Comparison of ENCODE assay signal across 8 cellular contexts in genomic region chr12:49827351-49828099, GRCh38. TPM values are rescaled to one million over a fixed set of nuclear protein-coding genes. Genes with fewer than 3 reads are reported as not detected.
DNase-seq lines count a peak whose midpoint lies in the region; ATAC-seq and TF ChIP-seq lines count a peak whose summit lies in the region.

No MANE protein-coding gene starts in this region.

- peaks cover 27% of the 10 kb centered on the region for H3K4me1 ChIP-seq in IMR-90 (ENCODE audit: control insufficient read depth, insufficient read depth, low read length)

- peaks cover 26% of the 10 kb centered on the region for H3K9me1 ChIP-seq in IMR-90 (ENCODE audit: insufficient read depth, low read length)

- DNase-seq in SIG-M5 treated with dmso at 0.1 percent for 504 hours (lab: John Stamatoyannopoulos, UW; ENCODE audit: unreplicated experiment): peak; percentile 39
- no peak for DNase-seq in SIG-M5 (lab: John Stamatoyannopoulos, UW)
- peak; percentile 46 for DNase-seq in IMR-90
- DNase-seq in T-helper 1 cell: peak in 3 of 5 donors; percentile 15 to 42 (median 30)
- peak; percentile 21 for DNase-seq in brain microvascular endothelial cell
- peak; percentile 46 for DNase-seq in retinal pigment epithelial cell (ENCODE audit: low read depth)

- peak overlapping the region; percentile 91 for H3K9ac ChIP-seq in IMR-90 (ENCODE audit: low read depth, low read length)

- H3K4me3 ChIP-seq in IMR-90 (ENCODE audit: insufficient read depth, low read depth, low read length) (peak overlapping the region; percentile 72), brain microvascular endothelial cell (ENCODE audit: low read depth, low read length) (peak overlapping the region; percentile 80), iPS-11a (ENCODE audit: low read depth, low read length) (peak overlapping the region; percentile 84), retinal pigment epithelial cell (ENCODE audit: low read length) (peak overlapping the region; percentile 77)

- peak overlapping the region; percentile 92 for H3K14ac ChIP-seq in IMR-90 (replicated peaks; ENCODE audit: low read depth, low read length)

- 0% methylated on average over 5 of the region's 38 CpGs; no CpG with 5 or more reads in 1 of the 2 experiments for WGBS in IMR-90 (ENCODE audit: extremely low coverage in 2 of 2, insufficient read length in 1 of 2), 2 experiments

- CTCF ChIA-PET in IMR-90 (lab: Yijun Ruan, JAX): no interaction called here

- H3K27ac ChIP-seq in IMR-90 (ENCODE audit: insufficient read depth, low read length): peak overlapping the region; percentile 92
- H3K27ac ChIP-seq in brain microvascular endothelial cell: peak overlapping the region; percentile 64

- H3K23ac ChIP-seq in IMR-90 (ENCODE audit: low read depth, low read length): peak overlapping the region; percentile 97

- H3K18ac ChIP-seq in IMR-90 (ENCODE audit: low read depth, low read length): peak overlapping the region; percentile 40; the same call in 1 of the 2 replicates

- no TSS peak for BruUV-seq in IMR-90 (replicated peaks; lab: Mats Ljungman, UMichigan)

- TF ChIP-seq RAD21 in IMR-90 (IDR thresholded peaks at IDR 0.05; ENCODE audit: low read length): no peak

- H3K56ac ChIP-seq in IMR-90 (ENCODE audit: extremely low read depth, insufficient read depth, low read length): peak overlapping the region; percentile 86

- H3K9me3 ChIP-seq in IMR-90 (ENCODE audit: control insufficient read depth, insufficient read depth, low read length): no peaks in the 10 kb centered on the region

- peak overlapping the region; percentile 90 for H4K91ac ChIP-seq in IMR-90 (ENCODE audit: insufficient read depth, low read depth, low read length)

- intact Hi-C loops in IMR-90 (cut with micrococcal nuclease): no loop called here

- peak overlapping the region; percentile 79; the same call in 1 of the 3 replicates for H2BK15ac ChIP-seq in IMR-90 (ENCODE audit: low read depth, low read length)

- ATAC-seq in IMR-90 (ENCODE audit: low read depth) (peak; percentile 44), HG02763 (IDR thresholded peaks at IDR 0.05; ENCODE audit: unreplicated experiment) (no peak)

- H3K79me1 ChIP-seq in IMR-90 (ENCODE audit: low read depth in 1 of 2, low read length in 2 of 2): peaks cover 8 to 66% of the 10 kb centered on the region in 2 experiments; a peak in 3 of 4 replicates

- dilution Hi-C loops in IMR-90 (cut with HindIII; ENCODE audit: low sequenced_read_pairs, unreplicated experiment): no loop called here

- in situ Hi-C loops in IMR-90 (cut with MboI; ENCODE audit: low sequenced_read_pairs) (no loop called here), brain microvascular endothelial cell (cut with HindIII; ENCODE audit: low pct_ligation_motif_present, low sequenced_read_pairs) (no loop called here)

- no peak overlapping the region for H2BK20ac ChIP-seq in IMR-90 (ENCODE audit: low read depth, low read length)

- H2AFZ ChIP-seq in IMR-90 (replicated peaks; ENCODE audit: low read length, poor library complexity): peak overlapping the region; percentile 91

- POLR2A ChIA-PET in IMR-90 (lab: Charles Lee; ENCODE audit: unreplicated experiment): interaction anchor here (1.0 kb wide), 1 partner anchor 43 kb away, joined by 3 read pairs; no protein-coding TSS in a partner anchor

- peak overlapping the region; percentile 62 to 86 for H4K8ac ChIP-seq in IMR-90 (ENCODE audit: low read depth in 2 of 2, low read length in 2 of 2)

- H3K27me3 ChIP-seq in IMR-90 (ENCODE audit: control insufficient read depth, insufficient read depth, low read length): no peaks in the 10 kb centered on the region
- no peaks in the 10 kb centered on the region for H3K27me3 ChIP-seq in brain microvascular endothelial cell (replicated peaks)

- TF ChIP-seq POLR2A in IMR-90 (IDR thresholded peaks at IDR 0.05; ENCODE audit: low read depth, low read length): no peak

- H3K4ac ChIP-seq in IMR-90 (ENCODE audit: low read depth, low read length): peak overlapping the region; percentile 90

- TF ChIP-seq CTCF in IMR-90 (conservative IDR thresholded peaks at IDR 0.05; ENCODE audit: low read depth, low read length): no peak
- no peak for TF ChIP-seq CTCF in brain microvascular endothelial cell (IDR thresholded peaks at IDR 0.05; ENCODE audit: low read depth, low read length, missing control alignments)
- TF ChIP-seq CTCF in retinal pigment epithelial cell (conservative IDR thresholded peaks at IDR 0.05; ENCODE audit: low read depth, low read length): no peak

- peak overlapping the region; percentile 93 for H3K4me2 ChIP-seq in IMR-90 (ENCODE audit: low read depth, low read length)

- peak overlapping the region; percentile 76 for H2BK5ac ChIP-seq in IMR-90 (ENCODE audit: low read depth, low read length, poor library complexity, severe bottlenecking)

- H2BK120ac ChIP-seq in IMR-90 (ENCODE audit: low read depth, low read length): peak overlapping the region; percentile 84

- H4K20me1 ChIP-seq in IMR-90 (ENCODE audit: insufficient read depth, low read length): peaks cover 52% of the 10 kb centered on the region

- peak overlapping the region; percentile 90 for H2AK9ac ChIP-seq in IMR-90 (replicated peaks; ENCODE audit: low read depth, low read length, poor library complexity)

- peak overlapping the region; percentile 25 for H4K5ac ChIP-seq in IMR-90 (ENCODE audit: low read depth, low read length)

- peak overlapping the region; percentile 96 for H2AK5ac ChIP-seq in IMR-90 (ENCODE audit: low read depth, low read length)

- H3K36me3 ChIP-seq in IMR-90 (ENCODE audit: control insufficient read depth, insufficient read depth, low read length) (no peaks in the 10 kb centered on the region; the same call in 1 of the 2 replicates), brain microvascular endothelial cell (replicated peaks) (no peaks in the 10 kb centered on the region)

TF ChIP-seq in IMR-90, 13 proteins besides CTCF, POLR2A, EP300 and RAD21:
- TF ChIP-seq CHD1 (IDR thresholded peaks at IDR 0.05; ENCODE audit: low read depth, low read length) (no peak), RCOR1 (IDR thresholded peaks at IDR 0.05; ENCODE audit: insufficient replicate concordance, low read length) (no peak), FOS (IDR thresholded peaks at IDR 0.05; ENCODE audit: low read depth, low read length) (no peak), CEBPB (IDR thresholded peaks at IDR 0.05; ENCODE audit: low read depth, low read length) (no peak), MXI1 (IDR thresholded peaks at IDR 0.05; ENCODE audit: borderline replicate concordance, low read depth, low read length) (no peak), USF2 (IDR thresholded peaks at IDR 0.05; ENCODE audit: low read depth, low read length) (0 out of 2 replicates have a peak, but pooled peaks have one; percentile 2), MAZ (IDR thresholded peaks at IDR 0.05; ENCODE audit: borderline replicate concordance, low read depth, low read length) (peak; percentile 52; the same call in 1 of the 2 replicates), RFX5 (IDR thresholded peaks at IDR 0.05; ENCODE audit: low read depth, low read length) (no peak), SMC3 (IDR thresholded peaks at IDR 0.05; ENCODE audit: low read depth, low read length) (no peak), BHLHE40 (IDR thresholded peaks at IDR 0.05; ENCODE audit: low read depth, low read length) (no peak)

RNA-seq across cellular contexts. Expression of gene NCKAP5L, which starts 0.7 kb away (rescaled TPM):
- 6.1 and 7.2 TPM in 2 replicates for total RNA-seq in IMR-90 (2012; rRNA removed)
- polyA plus RNA-seq in IMR-90 (2012; rRNA removed): 14.4 and 16.4 TPM in 2 replicates
- 7.3 and 11.2 TPM in 2 replicates for polyA plus RNA-seq in IMR-90 (2012; cell fraction: cytosol; rRNA removed)
- polyA plus RNA-seq in IMR-90 (2012; cell fraction: nucleus; rRNA removed; ENCODE audit: low replicate concordance): 38.8 and 64.4 TPM in 2 replicates

RNA-seq across cellular contexts. Expression of gene BCDIN3D, which starts 15.4 kb away (rescaled TPM):
- 2.3 and 2.5 TPM in 2 replicates for total RNA-seq in IMR-90 (2012; rRNA removed)
- 1.7 and 2.3 TPM in 2 replicates for polyA plus RNA-seq in IMR-90 (2012; rRNA removed)
- 0.78 and 1.1 TPM in 2 replicates for polyA plus RNA-seq in IMR-90 (2012; cell fraction: cytosol; rRNA removed)
- polyA plus RNA-seq in IMR-90 (2012; cell fraction: nucleus; rRNA removed; ENCODE audit: low replicate concordance): 0.88 and 1.3 TPM in 2 replicates
